Comparison of ENCODE assay signal across 9 cellular contexts in genomic region chr10:103210262-103210661, GRCh38. TPM values are rescaled to one million over a fixed set of nuclear protein-coding genes. Genes with fewer than 3 reads are reported as not detected.
"Had no signal": no experiment of that assay in that cellular context is flagged by ENCODE, and none has a peak within 500 bp of the region (broad histone marks: within the 10 kb centered on the region; RNA-seq: fewer than 3 reads in every experiment).

No MANE protein-coding gene starts in this region.

RNA-seq across cellular contexts. Expression of gene RPEL1, which starts 35.4 kb away (rescaled TPM):
- total RNA-seq: OCI-LY7, PC-3, PC-9, Right ventricle myocardium inferior, Right ventricle myocardium superior, SJCRH30, SK-MEL-5, T-cell had no signal
- polyA plus RNA-seq: SK-N-SH had no signal
